Comparison of ENCODE assay signal across 17 cellular contexts in genomic region chr6:43078651-43079050, GRCh38. TPM values are rescaled to one million over a fixed set of nuclear protein-coding genes. Genes with fewer than 3 reads are reported as not detected.
DNase-seq lines count a peak whose midpoint lies in the region; ATAC-seq and TF ChIP-seq lines count a peak whose summit lies in the region.
"Had no signal": no experiment of that assay in that cellular context is flagged by ENCODE, and none has a peak within 500 bp of the region (broad histone marks: within the 10 kb centered on the region; RNA-seq: fewer than 3 reads in every experiment).

No MANE protein-coding gene starts in this region.

- DNase-seq in AG20443 (ENCODE audit: low spot score) (peak; percentile 35), fibroblast of gingiva (ENCODE audit: low read depth) (peak; percentile 73), neural crest cell (ENCODE audit: low read depth, low spot score) (no peak), KBM-7 (no peak), right cardiac atrium (no peak), NCI-H128 (lab: John Stamatoyannopoulos, UW; ENCODE audit: unreplicated experiment) (no peak)
- DNase-seq in activated T-cell treated with anti-CD3 and anti-CD28 coated beads, Interleukin-2, amount 50 U/mL, for 48 hours, result no peak
- DNase-seq: AML-193; central memory CD4-positive, alpha-beta T cell; mucosa of descending colon; NCI-H1092; SHP77 treated with DMSO at 0.1 percent for 48 hours; stimulated activated CD4-positive, alpha-beta T cell treated with anti-CD3 and anti-CD28 coated beads, Interleukin-2, amount 100 ng/mL, for 24 hours; T-helper 2 cell had no signal

- no peak for ATAC-seq in right cardiac atrium
- ATAC-seq: mucosa of descending colon had no signal

- H3K9ac ChIP-seq in HUES64 (ENCODE audit: low read depth, low read length), result no peak overlapping the region

- H3K4me3 Mint-ChIP-seq in neural crest cell, result peak overlapping the region; percentile 94

- no peaks in the 10 kb centered on the region for H3K36me3 Mint-ChIP-seq in neural crest cell (ENCODE audit: low read depth)

- no peaks in the 10 kb centered on the region for H3K36me3 ChIP-seq in HUES64 (ENCODE audit: insufficient read depth, low read length)

- peak overlapping the region; percentile 99 for H3K4me3 ChIP-seq in HUES64 (ENCODE audit: low read length)
- H3K4me3 ChIP-seq in right cardiac atrium (ENCODE audit: low read length), result no peak overlapping the region
- H3K4me3 ChIP-seq: mucosa of descending colon, tibial nerve had no signal

- no peak for TF ChIP-seq CTCF in neural crest cell (conservative IDR thresholded peaks at IDR 0.05)

- peaks cover 26% of the 10 kb centered on the region for H3K4me1 Mint-ChIP-seq in neural crest cell
- H3K4me1 Mint-ChIP-seq: activated naive CD4-positive, alpha-beta T cell treated with anti-CD3 and anti-CD28 coated beads, Interleukin-2, amount 50 U/mL, for 24 hours had no signal

- 69% methylated on average over 2 of the region's 2 CpGs for WGBS in HUES64
- WGBS in right cardiac atrium, result 88% methylated on average over 2 of the region's 2 CpGs

- H3K27me3 ChIP-seq in HUES64 (ENCODE audit: insufficient read depth, low read length), result no peaks in the 10 kb centered on the region
- no peaks in the 10 kb centered on the region for H3K27me3 ChIP-seq in right cardiac atrium (ENCODE audit: control insufficient read depth, insufficient read depth)

- in situ Hi-C loops in KBM-7 (cut with MboI; ENCODE audit: low pct_unique_long_range_greater_than_20kb, low sequenced_read_pairs), result no loop called here

- intact Hi-C loops in right cardiac atrium (cut with DNase I), result loop anchor here in 2 of 4 donors (5.0 to 10.0 kb wide), 2 partner anchors 49 to 56 kb away; no protein-coding TSS in a partner anchor

- H3K27ac ChIP-seq in HUES64 (ENCODE audit: low read depth, low read length) (no peak overlapping the region), right cardiac atrium (ENCODE audit: low read length) (no peak overlapping the region)
- H3K27ac ChIP-seq: tibial nerve had no signal

- H3K27ac Mint-ChIP-seq in neural crest cell (ENCODE audit: unreplicated experiment), result no peak overlapping the region
- H3K27ac Mint-ChIP-seq: activated naive CD4-positive, alpha-beta T cell treated with anti-CD3 and anti-CD28 coated beads, Interleukin-2, amount 50 U/mL, for 24 hours had no signal

- no peaks in the 10 kb centered on the region for H3K27me3 Mint-ChIP-seq in neural crest cell (ENCODE audit: low read depth)

- peaks cover 36% of the 10 kb centered on the region for H3K4me1 ChIP-seq in HUES64 (ENCODE audit: insufficient read depth, low read length)
- H3K4me1 ChIP-seq in right cardiac atrium (ENCODE audit: control insufficient read depth, insufficient read depth, low read length), result peaks cover 2% of the 10 kb centered on the region

- H3K9me3 ChIP-seq in HUES64 (ENCODE audit: insufficient read depth, low read depth, low read length) (no peaks in the 10 kb centered on the region), right cardiac atrium (ENCODE audit: control insufficient read depth, low read length) (no peaks in the 10 kb centered on the region)
- H3K9me3 ChIP-seq: mucosa of descending colon, tibial nerve had no signal

- no peaks in the 10 kb centered on the region for H3K9me3 Mint-ChIP-seq in neural crest cell
- H3K9me3 Mint-ChIP-seq: activated naive CD4-positive, alpha-beta T cell treated with anti-CD3 and anti-CD28 coated beads, Interleukin-2, amount 50 U/mL, for 24 hours had no signal

RNA-seq across cellular contexts. Expression of gene PTK7, which starts 2.5 kb away (rescaled TPM):
- polyA plus RNA-seq in HUES64 (2013, experiment 1 of 2), result 81.6 TPM
- polyA plus RNA-seq in HUES64 (2013, experiment 2 of 2), result 88.8 TPM
- 101 and 106 TPM in 2 replicates for total RNA-seq in neural crest cell
- 1 to 10 TPM; 5.8 to 9.4 (median 8.2) TPM for total RNA-seq in right cardiac atrium
- polyA plus RNA-seq in right cardiac atrium, result 4.1 TPM

RNA-seq across cellular contexts. Expression of gene KLC4, which starts 19.2 kb away (rescaled TPM):
- 17.2 TPM for polyA plus RNA-seq in HUES64 (2013, experiment 1 of 2)
- polyA plus RNA-seq in HUES64 (2013, experiment 2 of 2), result 16.3 TPM
- 16.7 and 20.3 TPM in 2 replicates for total RNA-seq in neural crest cell
- total RNA-seq in right cardiac atrium, result 10 to 100 TPM; 36.9 to 51.2 (median 40.1) TPM
- 32.4 TPM for polyA plus RNA-seq in right cardiac atrium

RNA-seq across cellular contexts. Expression of gene MRPL2, which starts 19.4 kb away (rescaled TPM):
- polyA plus RNA-seq in HUES64 (2013, experiment 1 of 2), result 62.2 TPM
- polyA plus RNA-seq in HUES64 (2013, experiment 2 of 2), result 59.8 TPM
- total RNA-seq in neural crest cell (45.7 and 56.8 TPM in 2 replicates), right cardiac atrium (10 to 100 TPM; 83.2 to 94.2 (median 87.8) TPM)
- 92.7 TPM for polyA plus RNA-seq in right cardiac atrium

RNA-seq across cellular contexts. Expression of gene CUL7, which starts 25.0 kb away (rescaled TPM):
- polyA plus RNA-seq in HUES64 (2013, experiment 1 of 2), result 10.0 TPM
- polyA plus RNA-seq in HUES64 (2013, experiment 2 of 2), result 12.1 TPM
- total RNA-seq in neural crest cell (40.6 and 42.9 TPM in 2 replicates), right cardiac atrium (1 to 10 TPM; 6.7 to 9.6 (median 9.2) TPM)
- 4.5 TPM for polyA plus RNA-seq in right cardiac atrium

RNA-seq across cellular contexts. Expression of gene RRP36, which starts 57.2 kb away (rescaled TPM):
- 116 TPM for polyA plus RNA-seq in HUES64 (2013, experiment 1 of 2)
- 102 TPM for polyA plus RNA-seq in HUES64 (2013, experiment 2 of 2)
- total RNA-seq in neural crest cell (89.1 and 93.4 TPM in 2 replicates), right cardiac atrium (10 to 100 TPM; 28.2 to 34.3 (median 29.6) TPM)
- 27.2 TPM for polyA plus RNA-seq in right cardiac atrium

Comparison
In these comparisons a context has a peak if more than half of its experiments do, and no peak if none do; other contexts are left out.
1. DNase-seq: peak in AG20443 (single experiment) and fibroblast of gingiva (single experiment); none in neural crest cell (single experiment), KBM-7 (single experiment), right cardiac atrium (0 of 3), NCI-H128 (single experiment) and activated T-cell treated with anti-CD3 and anti-CD28 coated beads, Interleukin-2, amount 50 U/mL, for 48 hours (0 of 2).